1 cellular context compared by ENCODE assay signal in the genomic region with DNA sequence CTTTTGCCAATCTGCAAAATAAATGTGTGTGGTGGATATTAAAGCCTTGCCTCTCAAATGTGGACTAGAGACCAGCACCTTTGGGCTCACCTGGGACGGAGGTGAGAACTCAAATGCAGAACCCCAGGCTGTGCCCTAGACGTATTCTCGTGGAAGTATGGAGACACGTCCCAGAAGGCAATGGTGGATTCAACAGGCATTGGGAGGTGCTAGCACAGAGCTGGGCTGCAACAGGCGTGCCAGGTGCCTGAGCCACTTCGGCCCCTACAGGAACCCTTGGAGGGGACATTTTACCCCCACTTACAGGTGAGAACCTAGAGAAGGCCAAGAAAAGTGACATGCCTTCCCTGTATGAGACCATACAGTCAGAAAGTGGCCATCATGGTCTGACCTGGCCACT.
TF ChIP-seq lines count a peak whose summit lies in the region.

No MANE protein-coding gene starts in this region.

TF ChIP-seq in K562, 482 proteins besides CTCF, POLR2A, EP300 and RAD21:
- no peak for TF ChIP-seq EP400 (IDR thresholded peaks at IDR 0.05)
- no peak for TF ChIP-seq MYBL2 (IDR thresholded peaks at IDR 0.05; ENCODE audit: low read depth)
- TF ChIP-seq MYBL2 (CRISPR knock-in tag; IDR thresholded peaks at IDR 0.05; ENCODE audit: borderline replicate concordance), result no peak
- TF ChIP-seq PYGO2 (tag; IDR thresholded peaks at IDR 0.05), result no peak
- no peak for TF ChIP-seq CHD2 (IDR thresholded peaks at IDR 0.05; ENCODE audit: low read depth, low read length)
- no peak for TF ChIP-seq RFX1 (IDR thresholded peaks at IDR 0.05)
- TF ChIP-seq BHLHE40 (IDR thresholded peaks at IDR 0.05; ENCODE audit: low read length), result no peak
- TF ChIP-seq ZNF644 (tag; IDR thresholded peaks at IDR 0.05; ENCODE audit: low read depth), result no peak
- no peak for TF ChIP-seq YBX1 (IDR thresholded peaks at IDR 0.05)
- TF ChIP-seq RCOR1 (IDR thresholded peaks at IDR 0.05; ENCODE audit: borderline replicate concordance in 1 of 2, low read depth in 2 of 2, low read length in 2 of 2), result no peak
- no peak for TF ChIP-seq MTF1 (CRISPR knock-in tag; IDR thresholded peaks at IDR 0.05; ENCODE audit: borderline replicate concordance)
- no peak for TF ChIP-seq IFI16 (CRISPR knock-in tag; IDR thresholded peaks at IDR 0.05)
- TF ChIP-seq NFE2 (IDR thresholded peaks at IDR 0.05; ENCODE audit: low read depth), result no peak
- TF ChIP-seq ARID2 (IDR thresholded peaks at IDR 0.05), result no peak
- no peak for TF ChIP-seq SOX6 (IDR thresholded peaks at IDR 0.05)
- TF ChIP-seq, protein P1, sequence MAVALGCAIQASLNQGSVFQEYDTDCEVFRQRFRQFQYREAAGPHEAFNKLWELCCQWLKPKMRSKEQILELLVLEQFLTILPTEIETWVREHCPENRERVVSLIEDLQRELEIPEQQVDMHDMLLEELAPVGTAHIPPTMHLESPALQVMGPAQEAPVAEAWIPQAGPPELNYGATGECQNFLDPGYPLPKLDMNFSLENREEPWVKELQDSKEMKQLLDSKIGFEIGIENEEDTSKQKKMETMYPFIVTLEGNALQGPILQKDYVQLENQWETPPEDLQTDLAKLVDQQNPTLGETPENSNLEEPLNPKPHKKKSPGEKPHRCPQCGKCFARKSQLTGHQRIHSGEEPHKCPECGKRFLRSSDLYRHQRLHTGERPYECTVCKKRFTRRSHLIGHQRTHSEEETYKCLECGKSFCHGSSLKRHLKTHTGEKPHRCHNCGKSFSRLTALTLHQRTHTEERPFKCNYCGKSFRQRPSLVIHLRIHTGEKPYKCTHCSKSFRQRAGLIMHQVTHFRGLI (CRISPR knock-in tag; IDR thresholded peaks at IDR 0.05), result no peak
- no peak for TF ChIP-seq TCF3 (CRISPR knock-in tag; IDR thresholded peaks at IDR 0.05)
- no peak for TF ChIP-seq ZNF668 (CRISPR knock-in tag; IDR thresholded peaks at IDR 0.05)
- no peak for TF ChIP-seq NFE2L1 (tag; IDR thresholded peaks at IDR 0.05; ENCODE audit: borderline replicate concordance, low read depth)
- TF ChIP-seq RUNX1 (IDR thresholded peaks at IDR 0.05; ENCODE audit: low read depth), result no peak
- TF ChIP-seq ZNF76 (CRISPR knock-in tag; IDR thresholded peaks at IDR 0.05; ENCODE audit: borderline replicate concordance), result no peak
